In genomic region chr19:12891553-12892021, GRCh38 we compare ENCODE assay signal across 8 cellular contexts. TPM values are rescaled to one million over a fixed set of nuclear protein-coding genes. Genes with fewer than 3 reads are reported as not detected.
DNase-seq lines count a peak whose midpoint lies in the region; FAIRE-seq and TF ChIP-seq lines count a peak whose summit lies in the region.

No MANE protein-coding gene starts in this region.

- H3K36me3 Mint-ChIP-seq in T-helper 1 cell treated with Interleukin-12 subunit alpha and Interleukin-12 subunit beta and Interleukin-4 antibody, amounts not matched to agents 30 μg/mL and 1 μg/mL, for 36 hours (ENCODE audit: low read depth), result peaks cover 18% of the 10 kb centered on the region
- H3K36me3 Mint-ChIP-seq in activated T-helper 2 cell treated with anti-CD3 and anti-CD28 coated beads, Interferon-gamma antibody, Interleukin-2, Interleukin-4, amounts not matched to agents 10 μg/mL and 5 μg/mL and 100 μg/mL, durations not matched to agents 14 hours and 24 hours and 36 hours (ENCODE audit: low read depth), result peaks cover 23% of the 10 kb centered on the region

- H3K36me3 ChIP-seq in kidney (ENCODE audit: control insufficient read depth in 1 of 2, insufficient read depth in 2 of 2, low read length in 2 of 2) (peaks cover 9 to 17% of the 10 kb centered on the region in 2 donors), subcutaneous abdominal adipose tissue (ENCODE audit: control insufficient read depth in 5 of 5, insufficient read depth in 5 of 5, low read length in 5 of 5) (peaks cover 0 to 29% (median 25%) of the 10 kb centered on the region in 5 donors)

- H3K27ac ChIP-seq in kidney (ENCODE audit: low read depth in 2 of 2, low read length in 2 of 2) (peak overlapping the region in 1 of 2 donors; percentile 63), subcutaneous abdominal adipose tissue (ENCODE audit: low read depth, low read length) (peak overlapping the region; percentile 37)

- POLR2A ChIA-PET in HEK293T (lab: Yijun Ruan, JAX), result interaction anchor here (0.7 to 2.4 kb wide), 16 partner anchors 8 to 118 kb away, joined by 3 to 26 read pairs (median 4); partner anchors contain the start of genes DNASE2, RNASEH2A and SYCE2

- peak overlapping the region; percentile 70 for H3K27ac Mint-ChIP-seq in T-helper 1 cell treated with Interleukin-12 subunit alpha and Interleukin-12 subunit beta and Interleukin-4 antibody, amounts not matched to agents 30 μg/mL and 1 μg/mL, for 36 hours
- peak overlapping the region; percentile 81 for H3K27ac Mint-ChIP-seq in activated T-helper 2 cell treated with anti-CD3 and anti-CD28 coated beads, Interferon-gamma antibody, Interleukin-2, Interleukin-4, amounts not matched to agents 10 μg/mL and 5 μg/mL and 100 μg/mL, durations not matched to agents 14 hours and 24 hours and 36 hours

- H3K9me3 Mint-ChIP-seq in T-helper 1 cell treated with Interleukin-12 subunit alpha and Interleukin-12 subunit beta and Interleukin-4 antibody, amounts not matched to agents 30 μg/mL and 1 μg/mL, for 36 hours, result no peaks in the 10 kb centered on the region
- H3K9me3 Mint-ChIP-seq in activated T-helper 2 cell treated with anti-CD3 and anti-CD28 coated beads, Interferon-gamma antibody, Interleukin-2, Interleukin-4, amounts not matched to agents 10 μg/mL and 5 μg/mL and 100 μg/mL, durations not matched to agents 14 hours and 24 hours and 36 hours, result no peaks in the 10 kb centered on the region

- no peak for DNase-seq in T-helper 1 cell
- no peak for DNase-seq in activated T-helper 2 cell treated with anti-CD3 and anti-CD28 coated beads, Interferon-gamma antibody, Interleukin-2, Interleukin-4, amounts not matched to agents 10 μg/mL and 5 μg/mL and 100 μg/mL, durations not matched to agents 14 hours and 24 hours and 36 hours (ENCODE audit: low spot score)
- DNase-seq in kidney, result peak; percentile 78
- no peak for DNase-seq in activated CD4-positive, CD25-positive, alpha-beta regulatory T cell treated with anti-CD3 and anti-CD28 coated beads, Interleukin-2, amount 50 U/mL, for 72 hours
- no peak for DNase-seq in foreskin melanocyte
- DNase-seq in HEK293T (ENCODE audit: extremely low spot score), result no peak

- CTCF ChIA-PET in HEK293T (lab: Yijun Ruan, JAX), result interaction anchor here (0.8 to 1.3 kb wide), 2 partner anchors 54 to 86 kb away, joined by 3 to 4 read pairs; no protein-coding TSS in a partner anchor

- peak overlapping the region; percentile 84 for H3K4me3 Mint-ChIP-seq in T-helper 1 cell treated with Interleukin-12 subunit alpha and Interleukin-12 subunit beta and Interleukin-4 antibody, amounts not matched to agents 30 μg/mL and 1 μg/mL, for 36 hours
- peak overlapping the region; percentile 95 for H3K4me3 Mint-ChIP-seq in activated T-helper 2 cell treated with anti-CD3 and anti-CD28 coated beads, Interferon-gamma antibody, Interleukin-2, Interleukin-4, amounts not matched to agents 10 μg/mL and 5 μg/mL and 100 μg/mL, durations not matched to agents 14 hours and 24 hours and 36 hours (ENCODE audit: low read depth)

- intact Hi-C loops in activated T-helper 2 cell treated with anti-CD3 and anti-CD28 coated beads, Interferon-gamma antibody, Interleukin-2, Interleukin-4, amounts not matched to agents 10 μg/mL and 5 μg/mL and 100 μg/mL, durations not matched to agents 14 hours and 24 hours and 36 hours (cut with micrococcal nuclease), result loop anchor here (2.0 kb wide), 2 partner anchors 27 to 47 kb away; partner anchors contain the start of genes CALR and SYCE2
- intact Hi-C loops in kidney (cut with DNase I), result no loop called here

- peaks cover 12% of the 10 kb centered on the region for H3K4me1 Mint-ChIP-seq in T-helper 1 cell treated with Interleukin-12 subunit alpha and Interleukin-12 subunit beta and Interleukin-4 antibody, amounts not matched to agents 30 μg/mL and 1 μg/mL, for 36 hours (ENCODE audit: low read depth)
- H3K4me1 Mint-ChIP-seq in activated T-helper 2 cell treated with anti-CD3 and anti-CD28 coated beads, Interferon-gamma antibody, Interleukin-2, Interleukin-4, amounts not matched to agents 10 μg/mL and 5 μg/mL and 100 μg/mL, durations not matched to agents 14 hours and 24 hours and 36 hours (ENCODE audit: low read depth), result peaks cover 9% of the 10 kb centered on the region

- no peaks in the 10 kb centered on the region for H3K9me3 ChIP-seq in kidney (ENCODE audit: control insufficient read depth in 1 of 2, low read length in 2 of 2)
- no peaks in the 10 kb centered on the region for H3K9me3 ChIP-seq in subcutaneous abdominal adipose tissue (ENCODE audit: control insufficient read depth in 5 of 5, low read length in 5 of 5)

- no peaks in the 10 kb centered on the region for H3K27me3 Mint-ChIP-seq in T-helper 1 cell treated with Interleukin-12 subunit alpha and Interleukin-12 subunit beta and Interleukin-4 antibody, amounts not matched to agents 30 μg/mL and 1 μg/mL, for 36 hours (ENCODE audit: low read depth)
- H3K27me3 Mint-ChIP-seq in activated T-helper 2 cell treated with anti-CD3 and anti-CD28 coated beads, Interferon-gamma antibody, Interleukin-2, Interleukin-4, amounts not matched to agents 10 μg/mL and 5 μg/mL and 100 μg/mL, durations not matched to agents 14 hours and 24 hours and 36 hours (ENCODE audit: low read depth), result no peaks in the 10 kb centered on the region

- peak overlapping the region; percentile 75 to 97 for H3K4me3 ChIP-seq in kidney (ENCODE audit: low read length in 2 of 2)
- peak overlapping the region; percentile 76 to 97 (median 88) for H3K4me3 ChIP-seq in subcutaneous abdominal adipose tissue (ENCODE audit: low read depth in 1 of 5, low read length in 5 of 5)

- peaks cover 0 to 11% of the 10 kb centered on the region in 2 donors for H3K4me1 ChIP-seq in kidney (ENCODE audit: control insufficient read depth in 1 of 2, insufficient read depth in 1 of 2, low read depth in 1 of 2, low read length in 2 of 2)
- H3K4me1 ChIP-seq in subcutaneous abdominal adipose tissue (ENCODE audit: control insufficient read depth in 5 of 5, insufficient read depth in 5 of 5, low read length in 5 of 5), result peaks cover 0 to 19% (median 17%) of the 10 kb centered on the region in 5 donors

- H3K9ac ChIP-seq in kidney (ENCODE audit: low read length in 2 of 2), result peak overlapping the region; percentile 65 to 78
- H3K9ac ChIP-seq in subcutaneous abdominal adipose tissue (ENCODE audit: low read length in 5 of 5), result peak overlapping the region in 4 of 5 donors; percentile 72 to 90 (median 81)

- TF ChIP-seq CTCF in kidney (IDR thresholded peaks at IDR 0.05; ENCODE audit: borderline replicate concordance, extremely low read depth, insufficient read depth), result no peak

- no peak for FAIRE-seq in kidney (lab: Jason Lieb, UNC)

- H3K27me3 ChIP-seq in subcutaneous abdominal adipose tissue (ENCODE audit: control insufficient read depth in 5 of 5, insufficient read depth in 4 of 5, low read length in 5 of 5), result peaks cover 0 to 6% (median 0%) of the 10 kb centered on the region in 5 donors

TF ChIP-seq in HEK293T, 16 proteins besides CTCF, POLR2A, EP300 and RAD21 (continues in another document):
- TF ChIP-seq TARDBP (IDR thresholded peaks at IDR 0.05) (no peak), ELF4 (IDR thresholded peaks at IDR 0.05) (no peak), BHLHE40 (IDR thresholded peaks at IDR 0.05; ENCODE audit: borderline replicate concordance) (no peak), FOXM1 (IDR thresholded peaks at IDR 0.05; ENCODE audit: borderline replicate concordance) (no peak), FOXA1 (IDR thresholded peaks at IDR 0.05) (no peak), ARNT (IDR thresholded peaks at IDR 0.05) (no peak), FOXK2 (IDR thresholded peaks at IDR 0.05) (no peak), PKNOX1 (IDR thresholded peaks at IDR 0.05) (no peak), SUZ12 (IDR thresholded peaks at IDR 0.05) (no peak), L3MBTL2 (conservative IDR thresholded peaks at IDR 0.05) (no peak), CTBP1 (IDR thresholded peaks at IDR 0.05; ENCODE audit: borderline replicate concordance) (no peak), LEF1 (IDR thresholded peaks at IDR 0.05; ENCODE audit: borderline replicate concordance) (no peak), SP1 (IDR thresholded peaks at IDR 0.05) (no peak), NFRKB (IDR thresholded peaks at IDR 0.05) (no peak), HDGF (IDR thresholded peaks at IDR 0.05; ENCODE audit: borderline replicate concordance) (no peak)

RNA-seq across cellular contexts. Expression of gene GCDH, which starts 0.6 kb away (rescaled TPM):
- 51.6 and 53.2 TPM in 2 replicates for total RNA-seq in activated T-helper 2 cell treated with anti-CD3 and anti-CD28 coated beads, Interferon-gamma antibody, Interleukin-2, Interleukin-4, amounts not matched to agents 10 μg/mL and 5 μg/mL and 100 μg/mL, durations not matched to agents 14 hours and 24 hours and 36 hours
- total RNA-seq in kidney, result 21.9 TPM
- 45.6 TPM for polyA plus RNA-seq in kidney (ENCODE audit: insufficient read depth, low read depth, low replicate concordance)

RNA-seq across cellular contexts. Expression of gene KLF1, which starts 4.6 kb away (rescaled TPM):
- total RNA-seq in activated T-helper 2 cell treated with anti-CD3 and anti-CD28 coated beads, Interferon-gamma antibody, Interleukin-2, Interleukin-4, amounts not matched to agents 10 μg/mL and 5 μg/mL and 100 μg/mL, durations not matched to agents 14 hours and 24 hours and 36 hours, result 0.62 and 0.97 TPM in 2 replicates
- total RNA-seq in kidney, result not detected
- not detected for polyA plus RNA-seq in kidney (ENCODE audit: insufficient read depth, low read depth, low replicate concordance)

RNA-seq across cellular contexts. Expression of gene DNASE2, which starts 10.3 kb away (rescaled TPM):
- total RNA-seq in activated T-helper 2 cell treated with anti-CD3 and anti-CD28 coated beads, Interferon-gamma antibody, Interleukin-2, Interleukin-4, amounts not matched to agents 10 μg/mL and 5 μg/mL and 100 μg/mL, durations not matched to agents 14 hours and 24 hours and 36 hours, result 21.9 and 25.6 TPM in 2 replicates
- 34.7 TPM for total RNA-seq in kidney
- polyA plus RNA-seq in kidney (ENCODE audit: insufficient read depth, low read depth, low replicate concordance), result 50.9 TPM

RNA-seq across cellular contexts. Expression of gene SYCE2, which starts 27.5 kb away (rescaled TPM):
- 1.9 and 3.2 TPM in 2 replicates for total RNA-seq in activated T-helper 2 cell treated with anti-CD3 and anti-CD28 coated beads, Interferon-gamma antibody, Interleukin-2, Interleukin-4, amounts not matched to agents 10 μg/mL and 5 μg/mL and 100 μg/mL, durations not matched to agents 14 hours and 24 hours and 36 hours
- total RNA-seq in kidney, result not detected
- polyA plus RNA-seq in kidney (ENCODE audit: insufficient read depth, low read depth, low replicate concordance), result not detected

RNA-seq across cellular contexts. Expression of gene FARSA, which starts 41.9 kb away (rescaled TPM):
- total RNA-seq in activated T-helper 2 cell treated with anti-CD3 and anti-CD28 coated beads, Interferon-gamma antibody, Interleukin-2, Interleukin-4, amounts not matched to agents 10 μg/mL and 5 μg/mL and 100 μg/mL, durations not matched to agents 14 hours and 24 hours and 36 hours, result 165 and 166 TPM in 2 replicates
- 48.0 TPM for total RNA-seq in kidney
- polyA plus RNA-seq in kidney (ENCODE audit: insufficient read depth, low read depth, low replicate concordance), result 58.2 TPM
